ENCODE assay signal across 8 cellular contexts in the genomic region with DNA sequence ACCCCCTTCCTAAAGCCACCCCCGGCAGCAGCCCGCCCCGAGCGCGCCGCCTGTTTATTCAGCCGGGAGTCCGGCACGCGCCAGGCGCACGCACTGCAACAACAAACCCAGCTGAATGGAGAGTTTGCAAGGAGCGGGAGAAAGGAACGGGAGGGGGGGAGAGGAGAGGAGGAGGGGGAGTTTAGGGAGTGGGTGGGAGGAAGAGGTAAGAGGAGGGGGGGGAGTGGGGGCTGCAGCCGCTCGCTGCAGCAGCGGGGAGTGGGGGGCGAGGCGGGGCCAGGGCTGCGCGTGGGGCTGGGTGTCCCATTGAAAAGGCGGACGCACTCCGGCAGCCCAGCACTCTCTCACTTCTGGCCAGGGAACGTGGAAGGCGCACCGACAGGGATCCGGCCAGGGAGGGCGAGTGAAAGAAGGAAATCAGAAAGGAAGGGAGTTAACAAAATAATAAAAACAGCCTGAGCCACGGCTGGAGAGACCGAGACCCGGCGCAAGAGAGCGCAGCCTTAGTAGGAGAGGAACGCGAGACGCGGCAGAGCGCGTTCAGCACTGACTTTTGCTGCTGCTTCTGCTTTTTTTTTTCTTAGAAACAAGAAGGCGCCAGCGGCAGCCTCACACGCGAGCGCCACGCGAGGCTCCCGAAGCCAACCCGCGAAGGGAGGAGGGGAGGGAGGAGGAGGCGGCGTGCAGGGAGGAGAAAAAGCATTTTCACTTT. TPM values are rescaled to one million over a fixed set of nuclear protein-coding genes. Genes with fewer than 3 reads are reported as not detected.
A peak's percentile ranks its signal among the peaks of the same experiment; 100 is the strongest.
DNase-seq lines count a peak whose midpoint lies in the region; ATAC-seq and TF ChIP-seq lines count a peak whose summit lies in the region.

TSS of gene ASCL1 (plus strand) at position 336 of the 712 bp plus-strand sequence. CDS start 571 bp downstream, outside the sequence.

- H3K27ac ChIP-seq in thoracic aorta, result no peak within 1 kb of the TSS
- no peak within 1 kb of the TSS for H3K27ac ChIP-seq in effector memory CD4-positive, alpha-beta T cell (ENCODE audit: insufficient read depth, low read length, poor library complexity, severe bottlenecking)

- no peak for TF ChIP-seq CTCF in AG09309 (IDR thresholded peaks at IDR 0.05; ENCODE audit: control insufficient read depth, insufficient read depth, low read depth, low read length, missing control alignments)
- TF ChIP-seq CTCF in thoracic aorta (IDR thresholded peaks at IDR 0.05), result no peak

- ATAC-seq in GM18867 (IDR thresholded peaks at IDR 0.05; ENCODE audit: unreplicated experiment) (peak; percentile 47), thoracic aorta (ENCODE audit: insufficient number of reproducible peaks, low FRiP score, low read depth) (no peak), GM18870 (IDR thresholded peaks at IDR 0.05; ENCODE audit: unreplicated experiment) (no peak)

- no peaks in the 10 kb centered on the region for H3K27me3 ChIP-seq in thoracic aorta (replicated peaks; ENCODE audit: insufficient read depth)
- H3K27me3 ChIP-seq in effector memory CD4-positive, alpha-beta T cell (replicated peaks; ENCODE audit: control insufficient read depth, insufficient read depth, low read length, poor library complexity, severe bottlenecking), result peaks cover 33% of the 10 kb centered on the region

- H3K4me1 ChIP-seq in thoracic aorta (ENCODE audit: control insufficient read depth in 1 of 2, low read depth in 2 of 2), result peaks cover 5 to 20% of the 10 kb centered on the region in 2 donors
- H3K4me1 ChIP-seq in effector memory CD4-positive, alpha-beta T cell (ENCODE audit: control insufficient read depth, insufficient read depth, low read length, poor library complexity, severe bottlenecking), result no peaks in the 10 kb centered on the region

- H3K4me3 ChIP-seq in AG09309 (ENCODE audit: control insufficient read depth, low read depth, low read length) (peak within 1 kb of the TSS; percentile 34), thoracic aorta (peak within 1 kb of the TSS; percentile 66)
- H3K4me3 ChIP-seq in effector memory CD4-positive, alpha-beta T cell (ENCODE audit: insufficient read depth, low read depth, low read length, poor library complexity, severe bottlenecking), result no peak within 1 kb of the TSS

- H3K36me3 ChIP-seq in thoracic aorta, result no peaks in the 10 kb centered on the region
- no peaks in the 10 kb centered on the region for H3K36me3 ChIP-seq in effector memory CD4-positive, alpha-beta T cell (ENCODE audit: control insufficient read depth, insufficient read depth, low read length)

- no peaks in the 10 kb centered on the region for H3K9me3 ChIP-seq in thoracic aorta
- no peaks in the 10 kb centered on the region for H3K9me3 ChIP-seq in effector memory CD4-positive, alpha-beta T cell (ENCODE audit: control insufficient read depth, low read length)

- DNase-seq in AG09309 (ENCODE audit: low read depth), result no peak
- peak; percentile 94 to 99 (median 96) for DNase-seq in NCI-H1417 (lab: John Stamatoyannopoulos, UW)
- peak in 31 of 56 donors; percentile 11 to 77 (median 45) for DNase-seq in amygdala (lab: John Stamatoyannopoulos, UW)
- peak; percentile 45 for DNase-seq in iris pigment epithelial cell (ENCODE audit: low read depth)
- no peak for DNase-seq in thoracic aorta (ENCODE audit: low spot score)
- DNase-seq in effector memory CD4-positive, alpha-beta T cell, result no peak

RNA-seq across cellular contexts. Expression of gene ASCL1, which starts in this region (rescaled TPM):
- not detected for total RNA-seq in thoracic aorta

Comparison
In these comparisons a context has a peak if more than half of its experiments do, and no peak if none do; other contexts are left out.
1. DNase-seq: peak in NCI-H1417 (3 of 3), amygdala (31 of 56) and iris pigment epithelial cell (single experiment); none in AG09309 (single experiment), thoracic aorta (single experiment) and effector memory CD4-positive, alpha-beta T cell (0 of 3).